15 cellular contexts compared by ENCODE assay signal in the genomic region with DNA sequence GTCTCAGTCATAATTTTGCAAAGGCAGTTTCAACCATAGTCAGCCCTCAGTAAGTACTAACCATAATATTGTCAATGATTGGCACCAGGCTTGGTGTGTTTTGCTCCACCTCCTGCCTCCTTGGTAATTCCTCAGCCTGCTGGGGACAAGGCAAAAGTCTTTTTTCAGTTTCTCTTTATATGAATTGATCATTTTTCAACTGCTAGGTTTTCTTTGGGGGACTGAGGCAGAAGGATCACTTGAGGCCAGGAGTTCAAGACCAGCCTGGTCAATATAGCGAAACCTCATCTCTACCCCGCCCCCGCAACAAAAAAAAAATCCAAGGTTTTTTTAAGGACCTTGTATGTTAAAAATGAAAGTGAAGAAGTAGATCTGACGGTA.
A peak's percentile ranks its signal among the peaks of the same experiment; 100 is the strongest.
DNase-seq lines count a peak whose midpoint lies in the region; ATAC-seq, FAIRE-seq and TF ChIP-seq lines count a peak whose summit lies in the region.
"Had no signal": no experiment of that assay in that cellular context is flagged by ENCODE, and none has a peak within 500 bp of the region (broad histone marks: within the 10 kb centered on the region; RNA-seq: fewer than 3 reads in every experiment).

No MANE protein-coding gene starts in this region.

- TF ChIP-seq RAD21 in SK-N-SH (IDR thresholded peaks at IDR 0.05; ENCODE audit: low read length), result no peak
- TF ChIP-seq RAD21 in HepG2 (CRISPR knock-in tag; IDR thresholded peaks at IDR 0.05), result no peak

- TF ChIP-seq CTCF in SK-N-SH (IDR thresholded peaks at IDR 0.05) (no peak), natural killer cell (IDR thresholded peaks at IDR 0.05) (no peak), HepG2 (CRISPR knock-in tag; IDR thresholded peaks at IDR 0.05) (no peak)

- H3K36me3 ChIP-seq in SK-N-SH (replicated peaks in 1 of 2; ENCODE audit: control insufficient read depth in 1 of 2, insufficient read depth in 2 of 2, low read length in 1 of 2), result no peaks in the 10 kb centered on the region
- H3K36me3 ChIP-seq in Karpas-422 (ENCODE audit: insufficient read depth, low read length), result peaks cover 46% of the 10 kb centered on the region
- no peaks in the 10 kb centered on the region for H3K36me3 ChIP-seq in HepG2 (replicated peaks in 1 of 2; ENCODE audit: control insufficient read depth in 1 of 2, insufficient read depth in 2 of 2, low read length in 2 of 2)
- H3K36me3 ChIP-seq: SJSA1, transverse colon had no signal

- TF ChIP-seq POLR2A in H54 (IDR thresholded peaks at IDR 0.05; ENCODE audit: low read depth, low read length) (no peak), HepG2 (IDR thresholded peaks at IDR 0.05; ENCODE audit: insufficient read depth in 1 of 2, low read depth in 2 of 2, low read length in 2 of 2) (no peak)

- POLR2A ChIA-PET in SK-N-SH (lab: Yijun Ruan, JAX), result no interaction called here
- POLR2A ChIA-PET in HepG2 (lab: Yijun Ruan, JAX), result no interaction called here

- peaks cover 51% of the 10 kb centered on the region for H3K36me3 Mint-ChIP-seq in activated naive CD8-positive, alpha-beta T cell
- H3K36me3 Mint-ChIP-seq in natural killer cell, result peaks cover 29% of the 10 kb centered on the region

- no peaks in the 10 kb centered on the region for H3F3A ChIP-seq in SK-N-SH (replicated peaks; ENCODE audit: insufficient read depth)

- no peaks in the 10 kb centered on the region for H3K9me3 Mint-ChIP-seq in activated naive CD8-positive, alpha-beta T cell (ENCODE audit: low read depth)
- no peaks in the 10 kb centered on the region for H3K9me3 Mint-ChIP-seq in natural killer cell
- H3K9me3 Mint-ChIP-seq: nephron had no signal

- peaks cover 29% of the 10 kb centered on the region; the same call in 1 of the 2 replicates for H3K27me3 ChIP-seq in SK-N-SH (ENCODE audit: insufficient read depth)
- H3K27me3 ChIP-seq in Karpas-422 (ENCODE audit: low read length), result no peaks in the 10 kb centered on the region
- no peaks in the 10 kb centered on the region; a peak in 1 of 5 replicates for H3K27me3 ChIP-seq in HepG2 (ENCODE audit: control insufficient read depth in 1 of 2, insufficient read depth in 2 of 2, low read length in 2 of 2)
- H3K27me3 ChIP-seq: SJSA1, transverse colon had no signal

- CTCF ChIA-PET in SK-N-SH (lab: Yijun Ruan, JAX), result no interaction called here
- CTCF ChIA-PET in HepG2 (lab: Yijun Ruan, JAX; ENCODE audit: low intra/inter-chr PET ratio, low total read pairs), result no interaction called here

- H3K4me1 ChIP-seq in SK-N-SH (ENCODE audit: control insufficient read depth in 1 of 2, insufficient read depth in 2 of 2, low read depth in 1 of 2, low read length in 1 of 2) (no peaks in the 10 kb centered on the region), Karpas-422 (ENCODE audit: low read length) (peaks cover 64% of the 10 kb centered on the region), HepG2 (ENCODE audit: insufficient read depth, low read length) (no peaks in the 10 kb centered on the region)
- H3K4me1 ChIP-seq: SJSA1 had no signal

- H3K79me2 ChIP-seq in SK-N-SH (ENCODE audit: insufficient read depth), result no peaks in the 10 kb centered on the region
- peaks cover 20% of the 10 kb centered on the region for H3K79me2 ChIP-seq in Karpas-422 (ENCODE audit: low read length)
- H3K79me2 ChIP-seq in HepG2 (ENCODE audit: insufficient read depth, low read length), result no peaks in the 10 kb centered on the region

- in situ Hi-C loops in HepG2 (cut with HindIII; ENCODE audit: extremely low pct_ligation_motif_present, low pct_unique_long_range_greater_than_20kb), result no loop called here

- no peak overlapping the region for H3K27ac ChIP-seq in SK-N-SH (ENCODE audit: low read depth in 2 of 2, low read length in 1 of 2)
- peak overlapping the region; percentile 97 for H3K27ac ChIP-seq in Karpas-422 (ENCODE audit: low read length)
- no peak overlapping the region for H3K27ac ChIP-seq in HepG2 (ENCODE audit: extremely low read length, insufficient read depth, low read length)
- H3K27ac ChIP-seq: 22Rv1, SJSA1 had no signal

- peak overlapping the region; percentile 99 for H3K27ac Mint-ChIP-seq in activated naive CD8-positive, alpha-beta T cell
- peak overlapping the region; percentile 97 to 99 for H3K27ac Mint-ChIP-seq in natural killer cell
- H3K27ac Mint-ChIP-seq: nephron had no signal

- H3K9me2 ChIP-seq in SK-N-SH (no peaks in the 10 kb centered on the region), Karpas-422 (replicated peaks; ENCODE audit: insufficient read depth, low read length) (no peaks in the 10 kb centered on the region)

- H3K4me3 ChIP-seq in SK-N-SH (ENCODE audit: low read depth in 2 of 2, low read length in 1 of 2) (no peak overlapping the region), Karpas-422 (ENCODE audit: low read length) (peak overlapping the region; percentile 47; the same call in 1 of the 2 replicates), HepG2 (replicated peaks in 1 of 3; ENCODE audit: insufficient read depth in 1 of 3, low read depth in 2 of 3, low read length in 3 of 3) (no peak overlapping the region)
- H3K4me3 ChIP-seq: SJSA1, transverse colon had no signal

- no peak overlapping the region for H3K9ac ChIP-seq in SK-N-SH
- H3K9ac ChIP-seq in Karpas-422 (ENCODE audit: low read length), result peak overlapping the region; percentile 61
- H3K9ac ChIP-seq in HepG2 (ENCODE audit: insufficient read depth, low read depth, low read length), result no peak overlapping the region

- H3K4me1 Mint-ChIP-seq in activated naive CD8-positive, alpha-beta T cell (ENCODE audit: low read depth), result peaks cover 85% of the 10 kb centered on the region
- peaks cover 69 to 72% of the 10 kb centered on the region in 2 donors for H3K4me1 Mint-ChIP-seq in natural killer cell

- H4K20me1 ChIP-seq in SK-N-SH (ENCODE audit: insufficient read depth), result no peaks in the 10 kb centered on the region
- H4K20me1 ChIP-seq in Karpas-422 (ENCODE audit: insufficient read depth, low read depth, low read length), result no peaks in the 10 kb centered on the region
- H4K20me1 ChIP-seq in HepG2 (ENCODE audit: insufficient read depth, low read length), result no peaks in the 10 kb centered on the region

- FAIRE-seq in H54 (lab: Jason Lieb, UNC), result no peak
- no peak for FAIRE-seq in HepG2 (lab: Jason Lieb, UNC)

- no TSS peak for BruUV-seq in HepG2 (replicated peaks; lab: Mats Ljungman, UMichigan)

- H2AFZ ChIP-seq in SK-N-SH (ENCODE audit: low read depth) (no peak overlapping the region), Karpas-422 (ENCODE audit: low read length) (no peak overlapping the region), HepG2 (ENCODE audit: low read length) (no peak overlapping the region)

- intact Hi-C loops in natural killer cell (cut with micrococcal nuclease), result loop anchor here (2.0 to 5.0 kb wide), 3 partner anchors 14 to 501 kb away; partner anchors contain the start of gene RPAP3
- intact Hi-C loops in HepG2 (cut with micrococcal nuclease; ENCODE audit: unreplicated experiment), result no loop called here

- peak overlapping the region; percentile 40; the same call in 1 of the 2 replicates for H3K4me2 ChIP-seq in SK-N-SH
- peak overlapping the region; percentile 66 for H3K4me2 ChIP-seq in Karpas-422 (ENCODE audit: low read depth, low read length, poor library complexity, severe bottlenecking)
- H3K4me2 ChIP-seq in HepG2 (ENCODE audit: low read depth, low read length), result no peak overlapping the region

- 24% methylated on average over 4 of the region's 4 CpGs for WGBS in SK-N-SH (ENCODE audit: low lambda C conversion rate)
- WGBS in HepG2 (ENCODE audit: low lambda C conversion rate), result 68% methylated on average over 4 of the region's 4 CpGs

- DNase-seq in SK-N-SH (no peak), Karpas-422 (no peak), natural killer cell (no peak), H54 (ENCODE audit: insufficient read length, low spot score) (no peak), HepG2 (ENCODE audit: low spot score) (no peak)
- DNase-seq: COR-L47, left ventricle myocardium superior, NCI-H1092 treated with DMSO at 0.1 percent for 48 hours had no signal

- H3K27me3 Mint-ChIP-seq in activated naive CD8-positive, alpha-beta T cell, result no peaks in the 10 kb centered on the region
- no peaks in the 10 kb centered on the region for H3K27me3 Mint-ChIP-seq in natural killer cell (ENCODE audit: low read depth in 2 of 2)

- peak overlapping the region; percentile 98 for H3K4me3 Mint-ChIP-seq in activated naive CD8-positive, alpha-beta T cell
- H3K4me3 Mint-ChIP-seq in natural killer cell, result peak overlapping the region; percentile 63
- H3K4me3 Mint-ChIP-seq: nephron had no signal

- no peak for ATAC-seq in SK-N-SH treated with all-trans-retinoic acid at 6 μM for 48 hours
- ATAC-seq in natural killer cell, result no peak
- no peak for ATAC-seq in HepG2
- ATAC-seq in HG03520 (IDR thresholded peaks at IDR 0.05; ENCODE audit: unreplicated experiment), result no peak
- ATAC-seq: left ventricle myocardium superior had no signal

- no peaks in the 10 kb centered on the region for H3K9me3 ChIP-seq in SK-N-SH
- H3K9me3 ChIP-seq in Karpas-422 (ENCODE audit: low read length), result no peaks in the 10 kb centered on the region
- no peaks in the 10 kb centered on the region for H3K9me3 ChIP-seq in HepG2 (ENCODE audit: low read length)
- H3K9me3 ChIP-seq: SJSA1, transverse colon had no signal

- TF ChIP-seq EP300 in SK-N-SH (IDR thresholded peaks at IDR 0.05; ENCODE audit: borderline replicate concordance in 1 of 2, low read depth in 1 of 2, low read length in 1 of 2) (no peak), HepG2 (IDR thresholded peaks at IDR 0.05; ENCODE audit: low read depth in 2 of 2, low read length in 2 of 2) (no peak), HepG2 (CRISPR knock-in tag; IDR thresholded peaks at IDR 0.05; ENCODE audit: borderline replicate concordance) (no peak)

TF ChIP-seq in SK-N-SH treated with all-trans-retinoic acid at 6 μM for 48 hours, 23 proteins besides CTCF, POLR2A, EP300 and RAD21 (continues in another document):
- TF ChIP-seq TOX (CRISPR knock-in tag; IDR thresholded peaks at IDR 0.05; ENCODE audit: borderline replicate concordance) (no peak), ARNTL (CRISPR knock-in tag; IDR thresholded peaks at IDR 0.05; ENCODE audit: borderline replicate concordance, low read depth) (no peak), ZC3H10 (CRISPR knock-in tag; IDR thresholded peaks at IDR 0.05) (no peak)

TF ChIP-seq in HepG2, 621 proteins besides CTCF, POLR2A, EP300 and RAD21:
- TF ChIP-seq, protein P1, sequence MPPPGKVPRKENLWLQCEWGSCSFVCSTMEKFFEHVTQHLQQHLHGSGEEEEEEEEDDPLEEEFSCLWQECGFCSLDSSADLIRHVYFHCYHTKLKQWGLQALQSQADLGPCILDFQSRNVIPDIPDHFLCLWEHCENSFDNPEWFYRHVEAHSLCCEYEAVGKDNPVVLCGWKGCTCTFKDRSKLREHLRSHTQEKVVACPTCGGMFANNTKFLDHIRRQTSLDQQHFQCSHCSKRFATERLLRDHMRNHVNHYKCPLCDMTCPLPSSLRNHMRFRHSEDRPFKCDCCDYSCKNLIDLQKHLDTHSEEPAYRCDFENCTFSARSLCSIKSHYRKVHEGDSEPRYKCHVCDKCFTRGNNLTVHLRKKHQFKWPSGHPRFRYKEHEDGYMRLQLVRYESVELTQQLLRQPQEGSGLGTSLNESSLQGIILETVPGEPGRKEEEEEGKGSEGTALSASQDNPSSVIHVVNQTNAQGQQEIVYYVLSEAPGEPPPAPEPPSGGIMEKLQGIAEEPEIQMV (CRISPR knock-in tag; IDR thresholded peaks at IDR 0.05; ENCODE audit: low read depth), result no peak
